1 cellular context compared by ENCODE assay signal in genomic region chr7:38932509-38933168, GRCh38.
TF ChIP-seq lines count a peak whose summit lies in the region.

No MANE protein-coding gene starts in this region.

TF ChIP-seq in HepG2, 621 proteins besides CTCF, POLR2A, EP300 and RAD21 (continued from another document):
- TF ChIP-seq, protein P1, sequence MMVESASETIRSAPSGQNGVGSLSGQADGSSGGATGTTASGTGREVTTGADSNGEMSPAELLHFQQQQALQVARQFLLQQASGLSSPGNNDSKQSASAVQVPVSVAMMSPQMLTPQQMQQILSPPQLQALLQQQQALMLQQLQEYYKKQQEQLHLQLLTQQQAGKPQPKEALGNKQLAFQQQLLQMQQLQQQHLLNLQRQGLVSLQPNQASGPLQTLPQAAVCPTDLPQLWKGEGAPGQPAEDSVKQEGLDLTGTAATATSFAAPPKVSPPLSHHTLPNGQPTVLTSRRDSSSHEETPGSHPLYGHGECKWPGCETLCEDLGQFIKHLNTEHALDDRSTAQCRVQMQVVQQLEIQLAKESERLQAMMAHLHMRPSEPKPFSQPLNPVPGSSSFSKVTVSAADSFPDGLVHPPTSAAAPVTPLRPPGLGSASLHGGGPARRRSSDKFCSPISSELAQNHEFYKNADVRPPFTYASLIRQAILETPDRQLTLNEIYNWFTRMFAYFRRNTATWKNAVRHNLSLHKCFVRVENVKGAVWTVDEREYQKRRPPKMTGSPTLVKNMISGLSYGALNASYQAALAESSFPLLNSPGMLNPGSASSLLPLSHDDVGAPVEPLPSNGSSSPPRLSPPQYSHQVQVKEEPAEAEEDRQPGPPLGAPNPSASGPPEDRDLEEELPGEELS (CRISPR knock-in tag; IDR thresholded peaks at IDR 0.05): peak; percentile 91
- TF ChIP-seq, protein P2, sequence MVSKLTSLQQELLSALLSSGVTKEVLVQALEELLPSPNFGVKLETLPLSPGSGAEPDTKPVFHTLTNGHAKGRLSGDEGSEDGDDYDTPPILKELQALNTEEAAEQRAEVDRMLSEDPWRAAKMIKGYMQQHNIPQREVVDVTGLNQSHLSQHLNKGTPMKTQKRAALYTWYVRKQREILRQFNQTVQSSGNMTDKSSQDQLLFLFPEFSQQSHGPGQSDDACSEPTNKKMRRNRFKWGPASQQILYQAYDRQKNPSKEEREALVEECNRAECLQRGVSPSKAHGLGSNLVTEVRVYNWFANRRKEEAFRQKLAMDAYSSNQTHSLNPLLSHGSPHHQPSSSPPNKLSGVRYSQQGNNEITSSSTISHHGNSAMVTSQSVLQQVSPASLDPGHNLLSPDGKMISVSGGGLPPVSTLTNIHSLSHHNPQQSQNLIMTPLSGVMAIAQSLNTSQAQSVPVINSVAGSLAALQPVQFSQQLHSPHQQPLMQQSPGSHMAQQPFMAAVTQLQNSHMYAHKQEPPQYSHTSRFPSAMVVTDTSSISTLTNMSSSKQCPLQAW (CRISPR knock-in tag; IDR thresholded peaks at IDR 0.05): 0 out of 2 replicates have a peak, but pooled peaks have one; percentile 17
- TF ChIP-seq ZNF552 (CRISPR knock-in tag; IDR thresholded peaks at IDR 0.05; ENCODE audit: borderline replicate concordance): no peak
- peak; percentile 78 for TF ChIP-seq STAG1 (CRISPR knock-in tag; IDR thresholded peaks at IDR 0.05)
- peak; percentile 54 for TF ChIP-seq SMC3 (IDR thresholded peaks at IDR 0.05; ENCODE audit: low read length)
TF ChIP-seq in HepG2: peak in this region for 7.
